In genomic region chr11:44949160-44950035, GRCh38 we compare ENCODE assay signal across 8 cellular contexts. TPM values are rescaled to one million over a fixed set of nuclear protein-coding genes. Genes with fewer than 3 reads are reported as not detected.
DNase-seq lines count a peak whose midpoint lies in the region; ATAC-seq and TF ChIP-seq lines count a peak whose summit lies in the region.

No MANE protein-coding gene starts in this region.

- no peaks in the 10 kb centered on the region for H3K9me3 ChIP-seq in muscle layer of duodenum (ENCODE audit: control insufficient read depth in 1 of 2, low read length in 2 of 2)

- CTCF ChIA-PET in WTC11 (lab: Charles Lee), result interaction anchor here (0.9 to 6.5 kb wide), 12 partner anchors 8 to 156 kb away, joined by 3 to 70 read pairs (median 5); no protein-coding TSS in a partner anchor

- peak overlapping the region; percentile 67 for H3K27ac ChIP-seq in muscle layer of duodenum (ENCODE audit: low read length)
- H3K27ac ChIP-seq in urinary bladder (ENCODE audit: low read depth), result peak overlapping the region; percentile 12

- H3K4me3 Mint-ChIP-seq in HFFc6 (no peak overlapping the region), WTC11 (peak overlapping the region; percentile 85)

- POLR2A ChIA-PET in WTC11 (lab: Charles Lee), result no interaction called here

- DNase-seq in AG09319 (ENCODE audit: extremely low read depth, low read depth), result no peak
- DNase-seq in HFFc6, result no peak
- DNase-seq in WTC11 (ENCODE audit: low spot score), result peak; percentile 77
- DNase-seq in epidermal melanocyte (ENCODE audit: insufficient read length, low spot score), result peak; percentile 46
- no peak for DNase-seq in effector CD8-positive, alpha-beta T cell (lab: John Stamatoyannopoulos, UW)

- peaks cover 0 to 18% of the 10 kb centered on the region in 2 donors for H3K4me1 ChIP-seq in muscle layer of duodenum (ENCODE audit: control insufficient read depth in 1 of 2, insufficient read depth in 2 of 2, low read length in 2 of 2)
- no peaks in the 10 kb centered on the region for H3K4me1 ChIP-seq in urinary bladder (ENCODE audit: insufficient read depth)

- peak; percentile 63 for ATAC-seq in WTC11
- ATAC-seq in HG03025 (IDR thresholded peaks at IDR 0.05; ENCODE audit: low FRiP score, unreplicated experiment), result no peak

- H3K4me1 Mint-ChIP-seq in HFFc6 (ENCODE audit: low read depth) (no peaks in the 10 kb centered on the region; the same call in 1 of the 2 replicates), WTC11 (peaks cover 56% of the 10 kb centered on the region)

- H3K36me3 ChIP-seq in muscle layer of duodenum (ENCODE audit: control insufficient read depth in 1 of 2, insufficient read depth in 2 of 2, low read length in 2 of 2), result no peaks in the 10 kb centered on the region
- H3K36me3 ChIP-seq in urinary bladder (ENCODE audit: insufficient read depth), result no peaks in the 10 kb centered on the region

- H3K27ac Mint-ChIP-seq in HFFc6, result no peak overlapping the region
- 0 out of 2 replicates have a peak overlapping the region, but pooled peaks have one; percentile 41 for H3K27ac Mint-ChIP-seq in WTC11

- 7% methylated on average over 57 of the region's 57 CpGs for WGBS in urinary bladder

- H3K9me3 Mint-ChIP-seq in HFFc6 (no peaks in the 10 kb centered on the region), WTC11 (no peaks in the 10 kb centered on the region)

- H3K36me3 Mint-ChIP-seq in HFFc6 (ENCODE audit: low read depth) (no peaks in the 10 kb centered on the region), WTC11 (no peaks in the 10 kb centered on the region)

- H3K27me3 Mint-ChIP-seq in HFFc6 (ENCODE audit: insufficient read depth) (peaks cover 29% of the 10 kb centered on the region), WTC11 (ENCODE audit: low read depth) (peaks cover 3% of the 10 kb centered on the region)

- TF ChIP-seq CTCF in AG09319 (IDR thresholded peaks at IDR 0.05; ENCODE audit: low read depth, low read length) (peak; percentile 69), HFFc6 (IDR thresholded peaks at IDR 0.05) (peak; percentile 70), WTC11 (IDR thresholded peaks at IDR 0.05) (peak; percentile 65)

- H3K4me3 ChIP-seq in muscle layer of duodenum (ENCODE audit: low read depth in 1 of 2, low read length in 2 of 2) (peak overlapping the region; percentile 67 to 77), urinary bladder (ENCODE audit: low read depth, low read length) (peak overlapping the region; percentile 81)

- no peaks in the 10 kb centered on the region for H3K27me3 ChIP-seq in muscle layer of duodenum (ENCODE audit: low read depth, low read length)

TF ChIP-seq in WTC11, 78 proteins besides CTCF, POLR2A, EP300 and RAD21:
- TF ChIP-seq SP1 (CRISPR knock-in tag; conservative IDR thresholded peaks at IDR 0.05) (peak; percentile 19; the same call in 1 of the 2 replicates), E2F5 (CRISPR knock-in tag; IDR thresholded peaks at IDR 0.05) (peak; percentile 25; the same call in 1 of the 2 replicates), FOXP4 (CRISPR knock-in tag; IDR thresholded peaks at IDR 0.05) (no peak), HMGXB4 (CRISPR knock-in tag; IDR thresholded peaks at IDR 0.05) (peak; percentile 46; the same call in 1 of the 2 replicates), ZNF121 (CRISPR knock-in tag; IDR thresholded peaks at IDR 0.05) (peak; percentile 53; the same call in 1 of the 2 replicates), EMX1 (CRISPR knock-in tag; IDR thresholded peaks at IDR 0.05) (no peak)
- TF ChIP-seq, protein P1, sequence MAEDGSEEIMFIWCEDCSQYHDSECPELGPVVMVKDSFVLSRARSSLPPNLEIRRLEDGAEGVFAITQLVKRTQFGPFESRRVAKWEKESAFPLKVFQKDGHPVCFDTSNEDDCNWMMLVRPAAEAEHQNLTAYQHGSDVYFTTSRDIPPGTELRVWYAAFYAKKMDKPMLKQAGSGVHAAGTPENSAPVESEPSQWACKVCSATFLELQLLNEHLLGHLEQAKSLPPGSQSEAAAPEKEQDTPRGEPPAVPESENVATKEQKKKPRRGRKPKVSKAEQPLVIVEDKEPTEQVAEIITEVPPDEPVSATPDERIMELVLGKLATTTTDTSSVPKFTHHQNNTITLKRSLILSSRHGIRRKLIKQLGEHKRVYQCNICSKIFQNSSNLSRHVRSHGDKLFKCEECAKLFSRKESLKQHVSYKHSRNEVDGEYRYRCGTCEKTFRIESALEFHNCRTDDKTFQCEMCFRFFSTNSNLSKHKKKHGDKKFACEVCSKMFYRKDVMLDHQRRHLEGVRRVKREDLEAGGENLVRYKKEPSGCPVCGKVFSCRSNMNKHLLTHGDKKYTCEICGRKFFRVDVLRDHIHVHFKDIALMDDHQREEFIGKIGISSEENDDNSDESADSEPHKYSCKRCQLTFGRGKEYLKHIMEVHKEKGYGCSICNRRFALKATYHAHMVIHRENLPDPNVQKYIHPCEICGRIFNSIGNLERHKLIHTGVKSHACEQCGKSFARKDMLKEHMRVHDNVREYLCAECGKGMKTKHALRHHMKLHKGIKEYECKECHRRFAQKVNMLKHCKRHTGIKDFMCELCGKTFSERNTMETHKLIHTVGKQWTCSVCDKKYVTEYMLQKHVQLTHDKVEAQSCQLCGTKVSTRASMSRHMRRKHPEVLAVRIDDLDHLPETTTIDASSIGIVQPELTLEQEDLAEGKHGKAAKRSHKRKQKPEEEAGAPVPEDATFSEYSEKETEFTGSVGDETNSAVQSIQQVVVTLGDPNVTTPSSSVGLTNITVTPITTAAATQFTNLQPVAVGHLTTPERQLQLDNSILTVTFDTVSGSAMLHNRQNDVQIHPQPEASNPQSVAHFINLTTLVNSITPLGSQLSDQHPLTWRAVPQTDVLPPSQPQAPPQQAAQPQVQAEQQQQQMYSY (CRISPR knock-in tag; IDR thresholded peaks at IDR 0.05), result no peak
TF ChIP-seq in WTC11: peak in this region for 4.

RNA-seq across cellular contexts. Expression of gene TP53I11, which starts 1.3 kb away (rescaled TPM):
- total RNA-seq in HFFc6 (2021; fragmentation: NEBNext Ultra II Directional; extraction: Animal tissue kit (Norgen Biotek cat#: 25700)), result 1 to 10 TPM; 1.1 to 2.9 (median 1.8) TPM
- total RNA-seq in WTC11 (2021) (42.4 to 44.2 TPM (median 42.9 TPM) in 3 replicates), urinary bladder (10.7 TPM)
- polyA plus RNA-seq in urinary bladder, result 35.8 TPM

Comparison
In these comparisons a context has a peak if more than half of its experiments do, and no peak if none do; other contexts are left out.
1. DNase-seq: peak in WTC11 (single experiment) and epidermal melanocyte (single experiment); none in AG09319 (single experiment), HFFc6 (single experiment) and effector CD8-positive, alpha-beta T cell (single experiment).
2. Peak in every context shown above with its lines, with median percentiles within 50 percentile points of each other: CTCF ChIP-seq.